In the genomic region with DNA sequence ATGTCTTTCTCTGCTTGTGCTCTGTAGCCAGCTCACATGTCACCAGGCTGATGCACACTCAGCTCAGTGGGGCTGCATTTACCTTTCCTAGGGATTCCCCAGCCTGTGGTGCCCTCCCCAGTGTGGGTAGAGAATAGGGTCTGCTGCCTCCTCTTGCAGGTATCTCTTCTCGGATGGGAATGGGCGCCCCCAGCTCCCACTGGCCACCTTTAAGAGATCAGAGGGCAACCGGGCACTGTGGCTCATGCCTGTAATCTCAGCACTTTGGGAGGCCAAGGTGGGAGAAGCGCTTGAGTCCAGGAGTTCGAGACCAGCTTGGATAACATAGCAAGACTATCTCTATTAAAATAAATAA, we compare ENCODE assay signal across 1 cellular context.
TF ChIP-seq lines count a peak whose summit lies in the region.

No MANE protein-coding gene starts in this region.

TF ChIP-seq in GM12878, 131 proteins besides CTCF, POLR2A, EP300 and RAD21:
- TF ChIP-seq CHD1 (IDR thresholded peaks at IDR 0.05; ENCODE audit: low read depth, low read length) (no peak), FOXM1 (IDR thresholded peaks at IDR 0.05; ENCODE audit: low read depth, low read length) (no peak), RFX5 (IDR thresholded peaks at IDR 0.05; ENCODE audit: low read depth, low read length) (no peak), RBBP5 (conservative IDR thresholded peaks at IDR 0.05) (no peak), SREBF1 (IDR thresholded peaks at IDR 0.05; ENCODE audit: low read length) (no peak), NR2C2 (IDR thresholded peaks at IDR 0.05; ENCODE audit: borderline replicate concordance, control insufficient read depth, insufficient read length, low read depth) (no peak), TCF12 (IDR thresholded peaks at IDR 0.05; ENCODE audit: low read depth, low read length) (no peak), BACH1 (IDR thresholded peaks at IDR 0.05; ENCODE audit: borderline replicate concordance) (no peak), KLF5 (IDR thresholded peaks at IDR 0.05; ENCODE audit: partially characterized antibody) (no peak), GATAD2B (conservative IDR thresholded peaks at IDR 0.05; ENCODE audit: low read depth) (no peak), SRF (IDR thresholded peaks at IDR 0.05; ENCODE audit: low read depth in 2 of 2, low read length in 2 of 2) (no peak), ZNF622 (IDR thresholded peaks at IDR 0.05) (no peak), KDM1A (IDR thresholded peaks at IDR 0.05; ENCODE audit: borderline replicate concordance) (no peak)
- TF ChIP-seq, protein P1, sequence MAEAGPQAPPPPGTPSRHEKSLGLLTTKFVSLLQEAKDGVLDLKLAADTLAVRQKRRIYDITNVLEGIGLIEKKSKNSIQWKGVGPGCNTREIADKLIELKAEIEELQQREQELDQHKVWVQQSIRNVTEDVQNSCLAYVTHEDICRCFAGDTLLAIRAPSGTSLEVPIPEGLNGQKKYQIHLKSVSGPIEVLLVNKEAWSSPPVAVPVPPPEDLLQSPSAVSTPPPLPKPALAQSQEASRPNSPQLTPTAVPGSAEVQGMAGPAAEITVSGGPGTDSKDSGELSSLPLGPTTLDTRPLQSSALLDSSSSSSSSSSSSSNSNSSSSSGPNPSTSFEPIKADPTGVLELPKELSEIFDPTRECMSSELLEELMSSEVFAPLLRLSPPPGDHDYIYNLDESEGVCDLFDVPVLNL (IDR thresholded peaks at IDR 0.05; ENCODE audit: low read depth, low read length): no peak
- TF ChIP-seq, protein P2, sequence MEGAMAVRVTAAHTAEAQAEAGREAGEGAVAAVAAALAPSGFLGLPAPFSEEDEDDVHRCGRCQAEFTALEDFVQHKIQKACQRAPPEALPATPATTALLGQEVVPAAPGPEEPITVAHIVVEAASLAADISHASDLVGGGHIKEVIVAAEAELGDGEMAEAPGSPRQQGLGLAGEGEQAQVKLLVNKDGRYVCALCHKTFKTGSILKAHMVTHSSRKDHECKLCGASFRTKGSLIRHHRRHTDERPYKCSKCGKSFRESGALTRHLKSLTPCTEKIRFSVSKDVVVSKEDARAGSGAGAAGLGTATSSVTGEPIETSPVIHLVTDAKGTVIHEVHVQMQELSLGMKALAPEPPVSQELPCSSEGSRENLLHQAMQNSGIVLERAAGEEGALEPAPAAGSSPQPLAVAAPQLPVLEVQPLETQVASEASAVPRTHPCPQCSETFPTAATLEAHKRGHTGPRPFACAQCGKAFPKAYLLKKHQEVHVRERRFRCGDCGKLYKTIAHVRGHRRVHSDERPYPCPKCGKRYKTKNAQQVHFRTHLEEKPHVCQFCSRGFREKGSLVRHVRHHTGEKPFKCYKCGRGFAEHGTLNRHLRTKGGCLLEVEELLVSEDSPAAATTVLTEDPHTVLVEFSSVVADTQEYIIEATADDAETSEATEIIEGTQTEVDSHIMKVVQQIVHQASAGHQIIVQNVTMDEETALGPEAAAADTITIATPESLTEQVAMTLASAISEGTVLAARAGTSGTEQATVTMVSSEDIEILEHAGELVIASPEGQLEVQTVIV (IDR thresholded peaks at IDR 0.05; ENCODE audit: borderline replicate concordance, partially characterized antibody): no peak
TF ChIP-seq in GM12878: peak in this region for 0.
